In the genomic region with DNA sequence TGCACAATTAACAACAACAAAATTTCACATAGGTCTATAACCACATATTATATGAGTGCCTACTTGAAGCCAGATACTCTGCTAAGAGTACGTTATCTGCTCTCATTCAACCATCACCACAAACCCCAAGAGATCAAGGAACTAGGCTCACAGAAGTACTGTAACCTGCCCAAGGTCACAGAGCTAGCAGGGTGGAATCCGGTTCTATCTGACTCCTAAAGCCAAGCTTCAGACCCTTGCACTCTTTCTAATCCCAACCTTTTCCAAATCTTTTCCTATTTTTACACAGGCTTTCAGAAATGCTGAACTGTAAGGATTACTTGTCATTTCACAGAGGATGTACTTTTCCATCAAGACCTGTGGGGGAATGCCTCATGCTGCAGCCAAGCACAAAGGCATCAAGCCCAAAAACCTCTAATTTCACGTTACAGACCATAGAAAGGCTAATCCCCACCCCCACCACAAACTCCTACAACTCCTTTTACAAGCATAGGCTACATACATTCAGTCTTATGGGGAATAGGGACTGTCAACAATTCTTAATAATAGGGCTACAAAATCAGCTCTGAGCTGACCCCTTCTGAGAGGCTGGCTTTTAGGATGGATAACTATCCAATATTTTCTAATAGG, we compare ENCODE assay signal across 8 cellular contexts. TPM values are rescaled to one million over a fixed set of nuclear protein-coding genes. Genes with fewer than 3 reads are reported as not detected.
DNase-seq lines count a peak whose midpoint lies in the region; ATAC-seq and TF ChIP-seq lines count a peak whose summit lies in the region.

No MANE protein-coding gene starts in this region.

- H2BK15ac ChIP-seq in neuronal stem cell (ENCODE audit: low read length) = no peak overlapping the region

- H3K27ac ChIP-seq in OCI-LY7 (ENCODE audit: low read depth, low read length, poor library complexity, severe bottlenecking) (peak overlapping the region; percentile 10), duodenal mucosa (ENCODE audit: low read depth, low read length) (no peak overlapping the region), neuronal stem cell (replicated peaks; ENCODE audit: low read length) (no peak overlapping the region)

- H2AFZ ChIP-seq in OCI-LY7 (ENCODE audit: low read length) (peak overlapping the region; percentile 80; the same call in 1 of the 2 replicates), neuronal stem cell (ENCODE audit: low read length) (peak overlapping the region; percentile 98)

- no CpG with 5 or more reads among the region's 3 CpGs for WGBS in neuronal stem cell (ENCODE audit: extremely low coverage in 2 of 2, insufficient read length in 2 of 2, insufficient replicate concordance in 1 of 2), 2 donors

- TSS peak; percentile 58 for BruUV-seq in OCI-LY7 (replicated peaks; lab: Mats Ljungman, UMichigan)

- H3K27me3 ChIP-seq in duodenal mucosa (ENCODE audit: control insufficient read depth in 1 of 2, insufficient read depth in 2 of 2, low read length in 2 of 2) = no peaks in the 10 kb centered on the region
- no peaks in the 10 kb centered on the region for H3K27me3 ChIP-seq in neuronal stem cell (ENCODE audit: control insufficient read depth in 3 of 3, insufficient read depth in 3 of 3, low read depth in 1 of 3, low read length in 3 of 3)

- ATAC-seq in GM21423 (IDR thresholded peaks at IDR 0.05; ENCODE audit: unreplicated experiment) (peak; percentile 13), HG03342 (IDR thresholded peaks at IDR 0.05; ENCODE audit: unreplicated experiment) (no peak), GM19452 (IDR thresholded peaks at IDR 0.05; ENCODE audit: unreplicated experiment) (no peak)

- H3K79me1 ChIP-seq in neuronal stem cell (ENCODE audit: low read depth, low read length) = no peaks in the 10 kb centered on the region

- H3K14ac ChIP-seq in neuronal stem cell (ENCODE audit: low read length) = no peak overlapping the region

- peaks cover 14% of the 10 kb centered on the region; the same call in 1 of the 2 replicates for H4K20me1 ChIP-seq in OCI-LY7 (ENCODE audit: insufficient read depth, low read length)

- H3K18ac ChIP-seq in neuronal stem cell (ENCODE audit: low read length) = no peak overlapping the region

- H2BK12ac ChIP-seq in neuronal stem cell (ENCODE audit: low read length) = no peak overlapping the region

- POLR2A ChIA-PET in OCI-LY7 (lab: Charles Lee) = interaction anchor here (0.9 to 1.9 kb wide), 7 partner anchors 33 to 391 kb away, joined by 3 to 6 read pairs (median 3); no protein-coding TSS in a partner anchor

- no peak overlapping the region for H3K23ac ChIP-seq in neuronal stem cell (ENCODE audit: low read depth, low read length, poor library complexity)

- peak overlapping the region; percentile 94 to 98 for H3K9ac ChIP-seq in duodenal mucosa (ENCODE audit: low read depth in 1 of 2, low read length in 2 of 2)
- H3K9ac ChIP-seq in neuronal stem cell (ENCODE audit: low read depth, low read length, poor library complexity) = no peak overlapping the region

- H3K36me3 ChIP-seq in OCI-LY7 (ENCODE audit: insufficient read depth, low read length) (no peaks in the 10 kb centered on the region; the same call in 1 of the 2 replicates), duodenal mucosa (ENCODE audit: control insufficient read depth in 1 of 2, insufficient read depth in 2 of 2, low read length in 2 of 2) (no peaks in the 10 kb centered on the region), neuronal stem cell (replicated peaks in 1 of 2; ENCODE audit: control insufficient read depth in 2 of 2, insufficient read depth in 2 of 2, low read length in 2 of 2) (no peaks in the 10 kb centered on the region)

- no peak overlapping the region for H2BK120ac ChIP-seq in neuronal stem cell (ENCODE audit: low read depth, low read length)

- H4K8ac ChIP-seq in neuronal stem cell (ENCODE audit: low read depth, low read length) = no peak overlapping the region

- no peak for TF ChIP-seq CTCF in OCI-LY7 (conservative IDR thresholded peaks at IDR 0.05; ENCODE audit: low read length)

- CTCF ChIA-PET in OCI-LY7 (lab: Charles Lee; ENCODE audit: unreplicated experiment) = interaction anchor here (1.5 kb wide), 1 partner anchor 32 kb away, joined by 5 read pairs; no protein-coding TSS in a partner anchor

- no peak overlapping the region for H4K91ac ChIP-seq in neuronal stem cell (ENCODE audit: low read depth, low read length, poor library complexity)

- H3K4me2 ChIP-seq in OCI-LY7 (ENCODE audit: low read length) = peak overlapping the region; percentile 81
- peak overlapping the region; percentile 89 for H3K4me2 ChIP-seq in neuronal stem cell (ENCODE audit: insufficient read depth, low read length, poor library complexity, severe bottlenecking)

- H3K4ac ChIP-seq in neuronal stem cell (ENCODE audit: low read length) = no peak overlapping the region

- H3K9me3 ChIP-seq in OCI-LY7 (ENCODE audit: low read length) (no peaks in the 10 kb centered on the region), duodenal mucosa (ENCODE audit: control insufficient read depth in 1 of 2, low read length in 2 of 2) (no peaks in the 10 kb centered on the region), neuronal stem cell (replicated peaks in 1 of 2; ENCODE audit: control insufficient read depth in 2 of 2, insufficient read depth in 1 of 2, low read depth in 1 of 2, low read length in 2 of 2) (no peaks in the 10 kb centered on the region)

- DNase-seq in OCI-LY7 (ENCODE audit: low spot score) (peak; percentile 60), neuronal stem cell (ENCODE audit: low spot score) (no peak), glomerular visceral epithelial cell (ENCODE audit: extremely low spot score) (no peak), NCI-H1930 (lab: John Stamatoyannopoulos, UW) (no peak)

- H3K79me2 ChIP-seq in OCI-LY7 (ENCODE audit: insufficient read depth, low read depth, low read length) = peaks cover 31% of the 10 kb centered on the region

- peak overlapping the region; percentile 79 for H3K4me3 ChIP-seq in OCI-LY7 (ENCODE audit: low read depth, low read length, poor library complexity, severe bottlenecking)
- peak overlapping the region; percentile 84 to 93 for H3K4me3 ChIP-seq in duodenal mucosa (ENCODE audit: low read depth in 1 of 2, low read length in 2 of 2)
- H3K4me3 ChIP-seq in neuronal stem cell (ENCODE audit: low read length in 2 of 2) = peak overlapping the region in 1 of 2 donors; percentile 73

- intact Hi-C loops in OCI-LY7 (cut with micrococcal nuclease; ENCODE audit: unreplicated experiment) = no loop called here

- no peaks in the 10 kb centered on the region for H3K9me2 ChIP-seq in OCI-LY7 (ENCODE audit: insufficient read depth, low read length)

- peaks cover 47% of the 10 kb centered on the region for H3K4me1 ChIP-seq in OCI-LY7 (ENCODE audit: insufficient read depth, low read length, poor library complexity, severe bottlenecking)
- peaks cover 17 to 27% of the 10 kb centered on the region in 2 donors for H3K4me1 ChIP-seq in duodenal mucosa (ENCODE audit: control insufficient read depth in 1 of 2, insufficient read depth in 2 of 2, low read length in 2 of 2)
- H3K4me1 ChIP-seq in neuronal stem cell (ENCODE audit: control insufficient read depth in 2 of 2, insufficient read depth in 1 of 2, low read depth in 1 of 2, low read length in 2 of 2) = peaks cover 3 to 7% of the 10 kb centered on the region in 2 donors

- H2BK5ac ChIP-seq in neuronal stem cell (ENCODE audit: low read length) = no peak overlapping the region

- no peak overlapping the region for H2AK5ac ChIP-seq in neuronal stem cell (ENCODE audit: low read depth, low read length)

RNA-seq across cellular contexts. Expression of gene PRCP, which starts 0.9 kb away (rescaled TPM):
- total RNA-seq in OCI-LY7 (2014; rRNA removed; shearing (Covaris generic)) = 6.5 and 11.0 TPM in 2 replicates
- 17.4 and 18.3 TPM in 2 replicates for total RNA-seq in OCI-LY7 (2022)
- polyA plus RNA-seq in neuronal stem cell (2013, experiment 1 of 2) = 22.8 TPM
- polyA plus RNA-seq in neuronal stem cell (2013, experiment 2 of 2) = 21.8 TPM

RNA-seq across cellular contexts. Expression of gene DDIAS, which starts 2.2 kb away (rescaled TPM):
- total RNA-seq in OCI-LY7 (2014; rRNA removed; shearing (Covaris generic)) = 14.6 and 16.7 TPM in 2 replicates
- total RNA-seq in OCI-LY7 (2022) = 23.1 and 30.9 TPM in 2 replicates
- polyA plus RNA-seq in neuronal stem cell (2013, experiment 1 of 2) = 12.6 TPM
- 12.1 TPM for polyA plus RNA-seq in neuronal stem cell (2013, experiment 2 of 2)
